ENCODE assay signal across 35 cellular contexts in the genomic region with DNA sequence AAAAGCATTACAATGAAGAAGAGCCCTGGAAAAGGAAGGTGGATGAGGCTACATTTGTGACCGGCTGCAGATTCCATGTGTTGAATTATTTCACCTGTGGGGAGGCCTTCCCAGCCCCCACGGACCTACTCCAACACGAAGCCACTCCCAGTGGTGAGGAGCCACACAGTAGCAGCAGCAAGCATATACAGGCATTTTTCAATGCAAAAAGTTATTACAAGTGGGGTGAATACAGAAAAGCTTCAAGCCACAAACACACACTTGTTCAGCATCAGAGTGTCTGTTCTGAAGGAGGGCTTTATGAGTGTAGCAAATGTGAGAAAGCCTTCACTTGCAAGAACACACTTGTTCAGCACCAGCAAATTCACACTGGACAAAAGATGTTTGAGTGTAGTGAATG. TPM values are rescaled to one million over a fixed set of nuclear protein-coding genes. Genes with fewer than 3 reads are reported as not detected.
"Had no signal": no experiment of that assay in that cellular context is flagged by ENCODE, and none has a peak within 500 bp of the region (broad histone marks: within the 10 kb centered on the region; RNA-seq: fewer than 3 reads in every experiment).

No MANE protein-coding gene starts in this region.

- H3K27me3 Mint-ChIP-seq: activated naive CD8-positive, alpha-beta T cell treated with anti-CD3 and anti-CD28 coated beads for 36 hours; effector memory CD8-positive, alpha-beta T cell; naive B cell had no signal

- H3K9ac ChIP-seq: parathyroid adenoma had no signal

- DNase-seq: activated CD4-positive, alpha-beta T cell treated with anti-CD3 and anti-CD28 coated beads, Interleukin-2, amount 50 U/mL, for 1 hour; activated CD4-positive, CD25-positive, alpha-beta regulatory T cell treated with anti-CD3 and anti-CD28 coated beads, Interleukin-2, amount 50 U/mL, for 72 hours; activated effector memory CD4-positive, alpha-beta T cell treated with anti-CD3 and anti-CD28 coated beads, Interleukin-2, amount 50 U/mL, for 16 hours; activated naive CD4-positive, alpha-beta T cell treated with anti-CD3 and anti-CD28 coated beads for 36 hours; activated naive CD8-positive, alpha-beta T cell treated with anti-CD3 and anti-CD28 coated beads for 36 hours; activated T-cell treated with anti-CD3 and anti-CD28 coated beads for 4 hours; activated T-cell treated with anti-CD3 and anti-CD28 coated beads, Interleukin-2, amount 50 U/mL, for 72 hours; cerebellar nuclear complex; colonic mucosa; dorsolateral prefrontal cortex; effector memory CD8-positive, alpha-beta T cell; hippocampal formation; lower lobe of right lung; mucosa of descending colon; naive B cell; nucleus accumbens; spleen; stimulated activated naive CD4-positive, alpha-beta T cell treated with Interleukin-2 at 50 U/mL for 16 hours; T-helper 2 cell; trophoblast cell had no signal

- H3K27ac ChIP-seq: ascending aorta, cardiac muscle cell, colonic mucosa, dorsolateral prefrontal cortex, gastroesophageal sphincter, lower lobe of right lung, parathyroid adenoma, right atrium auricular region, spleen, thoracic aorta had no signal

- ATAC-seq: activated T-cell treated with anti-CD3 and anti-CD28 coated beads, Interleukin-2, amount 50 U/mL, for 72 hours; effector memory CD8-positive, alpha-beta T cell; gastroesophageal sphincter; left lobe of liver; lower lobe of right lung; mucosa of descending colon had no signal

- H3K4me3 Mint-ChIP-seq: activated naive CD4-positive, alpha-beta T cell treated with anti-CD3 and anti-CD28 coated beads for 36 hours; activated naive CD8-positive, alpha-beta T cell treated with anti-CD3 and anti-CD28 coated beads for 36 hours; activated T-cell treated with anti-CD3 and anti-CD28 coated beads, Interleukin-2, amount 50 U/mL, for 72 hours had no signal

- H3K27ac Mint-ChIP-seq: activated naive CD4-positive, alpha-beta T cell treated with anti-CD3 and anti-CD28 coated beads for 36 hours; activated naive CD8-positive, alpha-beta T cell treated with anti-CD3 and anti-CD28 coated beads for 36 hours; activated T-cell treated with anti-CD3 and anti-CD28 coated beads, Interleukin-2, amount 50 U/mL, for 72 hours; brain; effector memory CD8-positive, alpha-beta T cell had no signal

- H3K27me3 ChIP-seq: ascending aorta, cardiac muscle cell, colonic mucosa, dorsolateral prefrontal cortex, gastroesophageal sphincter, right atrium auricular region, spleen had no signal

- H3K4me3 ChIP-seq: cardiac muscle cell, colonic mucosa, dorsolateral prefrontal cortex, gastroesophageal sphincter, lower lobe of right lung, mucosa of descending colon, right atrium auricular region had no signal

- H2AFZ ChIP-seq: parathyroid adenoma had no signal

RNA-seq across cellular contexts. Expression of a gene that starts 18.0 kb away (rescaled TPM):
- total RNA-seq: activated naive CD4-positive, alpha-beta T cell treated with anti-CD3 and anti-CD28 coated beads for 36 hours; activated T-cell treated with anti-CD3 and anti-CD28 coated beads, Interleukin-2, amount 50 U/mL, for 72 hours; ascending aorta; cardiac muscle cell; colonic mucosa; endothelial cell of umbilical vein; fibroblast of lung; fibroblast of villous mesenchyme; gastroesophageal sphincter; kidney epithelial cell; left lobe of liver; mesenteric fat pad; pulmonary artery endothelial cell; thoracic aorta had no signal
- polyA plus RNA-seq: cardiac muscle cell, endothelial cell of umbilical vein, fibroblast of lung, neural cell, spleen had no signal
